11 cellular contexts compared by ENCODE assay signal in the genomic region with DNA sequence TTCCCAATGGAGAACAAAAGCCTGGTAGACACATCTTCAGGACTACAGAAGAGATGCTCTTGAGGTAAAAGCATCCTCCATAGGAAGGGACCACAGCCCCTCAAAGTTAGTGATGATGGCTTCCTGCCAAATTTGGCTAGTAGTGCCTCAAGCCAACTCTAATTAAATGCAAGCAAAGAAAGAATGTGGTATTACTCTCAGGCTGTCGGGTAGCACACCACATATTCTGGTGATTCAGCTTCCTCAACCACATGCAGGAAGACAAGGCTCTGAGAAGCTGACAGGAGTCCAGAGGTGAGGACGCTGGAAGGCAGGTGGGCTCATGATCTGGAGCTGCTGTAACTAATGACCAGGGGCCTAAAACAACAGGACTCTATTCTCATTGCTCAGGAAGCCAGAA. TPM values are rescaled to one million over a fixed set of nuclear protein-coding genes. Genes with fewer than 3 reads are reported as not detected.
DNase-seq lines count a peak whose midpoint lies in the region; ATAC-seq and TF ChIP-seq lines count a peak whose summit lies in the region.
"Had no signal": no experiment of that assay in that cellular context is flagged by ENCODE, and none has a peak within 500 bp of the region (broad histone marks: within the 10 kb centered on the region; RNA-seq: fewer than 3 reads in every experiment).

No MANE protein-coding gene starts in this region.

- WGBS in heart right ventricle, 2 donors = 73 to 83% methylated on average over 2 of the region's 2 CpGs
- WGBS in suprapubic skin = 73% methylated on average over 2 of the region's 2 CpGs

- H3K27me3 ChIP-seq in heart right ventricle = peaks cover 0 to 9% (median 0%) of the 10 kb centered on the region in 7 donors
- no peaks in the 10 kb centered on the region for H3K27me3 ChIP-seq in SJSA1 (replicated peaks)
- no peaks in the 10 kb centered on the region for H3K27me3 ChIP-seq in suprapubic skin
- H3K27me3 ChIP-seq: upper lobe of right lung had no signal

- no peak overlapping the region for H3K4me3 Mint-ChIP-seq in T-helper 2 cell treated with Interferon-gamma antibody and Interleukin-4, amounts not matched to agents 5 μg/mL and 100 μg/mL, for 36 hours

- ATAC-seq in heart right ventricle = no peak
- ATAC-seq in Right ventricle myocardium inferior = no peak
- ATAC-seq: upper lobe of right lung had no signal

- peaks cover 16% of the 10 kb centered on the region for H3K27me3 Mint-ChIP-seq in T-helper 2 cell treated with Interferon-gamma antibody and Interleukin-4, amounts not matched to agents 5 μg/mL and 100 μg/mL, for 36 hours (ENCODE audit: low read depth)

- H3K9me3 ChIP-seq in heart right ventricle (peaks cover 0 to 4% (median 0%) of the 10 kb centered on the region in 11 donors), SJSA1 (replicated peaks) (no peaks in the 10 kb centered on the region), suprapubic skin (no peaks in the 10 kb centered on the region)
- H3K9me3 ChIP-seq: upper lobe of right lung had no signal

- H3K36me3 ChIP-seq in heart right ventricle (no peaks in the 10 kb centered on the region), SJSA1 (no peaks in the 10 kb centered on the region), suprapubic skin (no peaks in the 10 kb centered on the region)
- H3K36me3 ChIP-seq: upper lobe of right lung had no signal

- intact Hi-C loops in heart right ventricle (cut with DNase I) = loop anchor here in 3 of 10 donors (5.0 to 10.0 kb wide), 3 partner anchors 33 to 149 kb away; a partner anchor contains a TSS
- intact Hi-C loops in Right ventricle myocardium inferior (cut with DNase I) = loop anchor here (5.0 kb wide), 1 partner anchor 82 kb away; no protein-coding TSS in a partner anchor

- H3K9me3 Mint-ChIP-seq in T-helper 2 cell treated with Interferon-gamma antibody and Interleukin-4, amounts not matched to agents 5 μg/mL and 100 μg/mL, for 36 hours = no peaks in the 10 kb centered on the region

- peaks cover 32% of the 10 kb centered on the region for H3K4me1 Mint-ChIP-seq in T-helper 2 cell treated with Interferon-gamma antibody and Interleukin-4, amounts not matched to agents 5 μg/mL and 100 μg/mL, for 36 hours (ENCODE audit: low read depth)

- no peak overlapping the region for H3K4me3 ChIP-seq in heart right ventricle
- no peak overlapping the region for H3K4me3 ChIP-seq in SJSA1
- no peak overlapping the region for H3K4me3 ChIP-seq in suprapubic skin
- H3K4me3 ChIP-seq: PC-9, upper lobe of right lung had no signal

- no peak for TF ChIP-seq POLR2A in suprapubic skin (IDR thresholded peaks at IDR 0.05)

- TF ChIP-seq EP300 in suprapubic skin (IDR thresholded peaks at IDR 0.05) = no peak

- H3K36me3 Mint-ChIP-seq in T-helper 2 cell treated with Interferon-gamma antibody and Interleukin-4, amounts not matched to agents 5 μg/mL and 100 μg/mL, for 36 hours (ENCODE audit: low read depth) = no peaks in the 10 kb centered on the region

- H3K4me1 ChIP-seq in heart right ventricle (peaks cover 5 to 43% (median 31%) of the 10 kb centered on the region in 9 donors), SJSA1 (replicated peaks) (peaks cover 54% of the 10 kb centered on the region), suprapubic skin (peaks cover 31% of the 10 kb centered on the region)

- DNase-seq in heart right ventricle = no peak
- no peak for DNase-seq in Right ventricle myocardium inferior (ENCODE audit: missing footprints)
- DNase-seq in SJSA1 (ENCODE audit: low read depth in 1 of 2, low spot score in 2 of 2) = no peak
- peak; percentile 45 for DNase-seq in fibroblast of peridontal ligament (ENCODE audit: extremely low read depth)
- no peak for DNase-seq in suprapubic skin (ENCODE audit: low spot score in 2 of 2)
- no peak for DNase-seq in RPMI8226
- no peak for DNase-seq in T-helper 2 cell treated with Interferon-gamma antibody and Interleukin-4, amounts not matched to agents 5 μg/mL and 100 μg/mL, for 36 hours (ENCODE audit: low spot score)
- no peak for DNase-seq in pons (ENCODE audit: low spot score)
- DNase-seq: MM.1S, upper lobe of right lung had no signal

- no peak overlapping the region for H3K27ac Mint-ChIP-seq in T-helper 2 cell treated with Interferon-gamma antibody and Interleukin-4, amounts not matched to agents 5 μg/mL and 100 μg/mL, for 36 hours

- TF ChIP-seq CTCF in heart right ventricle (IDR thresholded peaks at IDR 0.05) (no peak), suprapubic skin (IDR thresholded peaks at IDR 0.05) (no peak)

- H3K27ac ChIP-seq in heart right ventricle = peak overlapping the region in 8 of 10 donors; percentile 2 to 65 (median 57)
- peak overlapping the region; percentile 32 for H3K27ac ChIP-seq in SJSA1
- peak overlapping the region; percentile 33 for H3K27ac ChIP-seq in suprapubic skin
- H3K27ac ChIP-seq: PC-9, upper lobe of right lung had no signal

RNA-seq across cellular contexts. Expression of a gene that starts 37.2 kb away (rescaled TPM):
- total RNA-seq in heart right ventricle (10 to 100 TPM in 7 of 10 donors, 1 to 10 TPM in 3; 3.6 to 61.6 (median 13.1) TPM), Right ventricle myocardium inferior (27.5 TPM), suprapubic skin (10 to 100 TPM in 1 of 4 donors, 1 to 10 TPM in 3; 4.3 to 13.5 (median 5.6) TPM)
- polyA plus RNA-seq in heart right ventricle = 10 to 100 TPM; 12.7 to 13.9 TPM
- 12.5 and 25.8 TPM in 2 replicates for total RNA-seq in SJSA1 (2014; rRNA removed; shearing (Covaris generic))
